Comparison of ENCODE assay signal across 15 cellular contexts in the genomic region with DNA sequence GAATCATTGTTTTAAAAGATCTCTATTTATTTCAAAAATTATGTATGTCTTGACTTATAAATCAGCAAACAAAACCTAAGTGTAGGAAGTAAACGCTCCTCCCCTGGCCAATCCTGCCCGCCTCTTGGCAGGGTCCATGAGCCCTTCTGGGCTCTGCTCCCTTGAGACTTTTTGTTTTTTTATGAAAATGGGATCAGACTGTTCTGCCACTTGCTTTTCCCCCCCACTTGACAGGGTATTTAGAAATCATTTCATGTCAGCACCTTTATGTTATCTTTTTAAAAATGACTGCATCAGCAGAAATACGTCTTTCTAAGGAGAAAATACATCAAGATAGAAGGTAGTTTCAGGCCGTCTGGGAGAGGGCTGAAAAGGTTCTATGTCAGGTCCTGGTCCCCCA. TPM values are rescaled to one million over a fixed set of nuclear protein-coding genes. Genes with fewer than 3 reads are reported as not detected.
DNase-seq lines count a peak whose midpoint lies in the region; ATAC-seq, FAIRE-seq and TF ChIP-seq lines count a peak whose summit lies in the region.
"Had no signal": no experiment of that assay in that cellular context is flagged by ENCODE, and none has a peak within 500 bp of the region (broad histone marks: within the 10 kb centered on the region; RNA-seq: fewer than 3 reads in every experiment).

No MANE protein-coding gene starts in this region.

- H3K9me3 Mint-ChIP-seq in stimulated activated naive CD8-positive, alpha-beta T cell treated with anti-CD3 and anti-CD28 coated beads, Interleukin-15, amount 100 ng/mL, for 72 hours, result no peaks in the 10 kb centered on the region
- H3K9me3 Mint-ChIP-seq: activated CD4-positive, alpha-beta T cell treated with anti-CD3 and anti-CD28 coated beads, Interleukin-2, amount 10 ng/mL, durations not matched to agents 24 days and 14 days had no signal

- H3K4me2 ChIP-seq in A549 (no peak overlapping the region), osteoblast (ENCODE audit: insufficient read depth, low read length) (peak overlapping the region; percentile 24)

- CTCF ChIA-PET in A549 (lab: Yijun Ruan, JAX), result interaction anchor here (1.6 kb wide), 1 partner anchor 15 kb away, joined by 9 read pairs; no protein-coding TSS in a partner anchor

- ATAC-seq in A549 (no peak), mucosa of descending colon (no peak)
- ATAC-seq in stimulated activated naive CD8-positive, alpha-beta T cell treated with anti-CD3 and anti-CD28 coated beads, Interleukin-15, amount 100 ng/mL, for 72 hours, result no peak

- TF ChIP-seq POLR2A in A549 (IDR thresholded peaks at IDR 0.05; ENCODE audit: low read length), result no peak

- H3K4me1 ChIP-seq in A549 (no peaks in the 10 kb centered on the region), osteoblast (ENCODE audit: insufficient read depth, low read length) (peaks cover 13% of the 10 kb centered on the region), mucosa of descending colon (ENCODE audit: low read depth) (peaks cover 2% of the 10 kb centered on the region)
- H3K4me1 ChIP-seq: left lung had no signal

- no peak for TF ChIP-seq CTCF in A549 (IDR thresholded peaks at IDR 0.05)
- TF ChIP-seq CTCF in dorsolateral prefrontal cortex (IDR thresholded peaks at IDR 0.05 in 54 of 56, conservative IDR thresholded peaks at IDR 0.05 in 2 of 56; ENCODE audit: low read depth in 1 of 56, partially characterized antibody in 56 of 56), result no peak
- TF ChIP-seq CTCF in osteoblast (IDR thresholded peaks at IDR 0.05; ENCODE audit: extremely low read depth, low read depth, low read length), result no peak
- no peak for TF ChIP-seq CTCF in mucosa of descending colon (IDR thresholded peaks at IDR 0.05)

- no peak overlapping the region for H3K27ac Mint-ChIP-seq in stimulated activated naive CD8-positive, alpha-beta T cell treated with anti-CD3 and anti-CD28 coated beads, Interleukin-15, amount 100 ng/mL, for 72 hours
- H3K27ac Mint-ChIP-seq: activated CD4-positive, alpha-beta T cell treated with anti-CD3 and anti-CD28 coated beads, Interleukin-2, amount 10 ng/mL, durations not matched to agents 24 days and 14 days had no signal

- H3K4me3 ChIP-seq in A549 (no peak overlapping the region), dorsolateral prefrontal cortex (peak overlapping the region in 25 of 59 donors; percentile 0 to 53 (median 23)), osteoblast (ENCODE audit: insufficient read depth, low read length) (peak overlapping the region; percentile 14), mucosa of descending colon (no peak overlapping the region)
- H3K4me3 ChIP-seq: left lung, psoas muscle had no signal

- H3K79me2 ChIP-seq in osteoblast (ENCODE audit: insufficient read depth, low read length), result no peaks in the 10 kb centered on the region

- H3K27me3 Mint-ChIP-seq in stimulated activated naive CD8-positive, alpha-beta T cell treated with anti-CD3 and anti-CD28 coated beads, Interleukin-15, amount 100 ng/mL, for 72 hours, result peaks cover 7% of the 10 kb centered on the region
- H3K27me3 Mint-ChIP-seq: activated CD4-positive, alpha-beta T cell treated with anti-CD3 and anti-CD28 coated beads, Interleukin-2, amount 10 ng/mL, durations not matched to agents 24 days and 14 days had no signal

- peaks cover under 1% of the 10 kb centered on the region for H3K36me3 ChIP-seq in osteoblast (ENCODE audit: insufficient read depth, low read length)
- H3K36me3 ChIP-seq in mucosa of descending colon (ENCODE audit: low read depth), result no peaks in the 10 kb centered on the region
- H3K36me3 ChIP-seq: left lung had no signal

- no peak for FAIRE-seq in A549 (lab: Jason Lieb, UNC)
- FAIRE-seq: colon had no signal

- H3K27me3 ChIP-seq in dorsolateral prefrontal cortex, result peaks cover 0 to 3% (median 0%) of the 10 kb centered on the region in 45 donors
- no peaks in the 10 kb centered on the region for H3K27me3 ChIP-seq in osteoblast (ENCODE audit: insufficient read depth, low read length)

- no peak for TF ChIP-seq EP300 in A549 (IDR thresholded peaks at IDR 0.05)

- no peaks in the 10 kb centered on the region for H4K20me1 ChIP-seq in osteoblast (ENCODE audit: insufficient read depth, low read length)

- H2AFZ ChIP-seq in osteoblast (ENCODE audit: low read length), result peak overlapping the region; percentile 58

- no peak overlapping the region for H3K4me3 Mint-ChIP-seq in stimulated activated naive CD8-positive, alpha-beta T cell treated with anti-CD3 and anti-CD28 coated beads, Interleukin-15, amount 100 ng/mL, for 72 hours
- H3K4me3 Mint-ChIP-seq: activated CD4-positive, alpha-beta T cell treated with anti-CD3 and anti-CD28 coated beads, Interleukin-2, amount 10 ng/mL, durations not matched to agents 24 days and 14 days had no signal

- TF ChIP-seq RAD21 in A549 (conservative IDR thresholded peaks at IDR 0.05 in 1 of 2, IDR thresholded peaks at IDR 0.05 in 1 of 2), result no peak

- H3K9me3 ChIP-seq in A549, result no peaks in the 10 kb centered on the region
- H3K9me3 ChIP-seq in osteoblast (ENCODE audit: low read depth, low read length), result no peaks in the 10 kb centered on the region
- H3K9me3 ChIP-seq in mucosa of descending colon, result no peaks in the 10 kb centered on the region
- H3K9me3 ChIP-seq: left lung, psoas muscle had no signal

- H3K27ac ChIP-seq in A549 (no peak overlapping the region), dorsolateral prefrontal cortex (peak overlapping the region in 42 of 59 donors; percentile 12 to 81 (median 63)), osteoblast (ENCODE audit: low read depth, low read length) (peak overlapping the region; percentile 2)
- H3K27ac ChIP-seq: HL-60, psoas muscle had no signal

- peaks cover 4% of the 10 kb centered on the region for H3K4me1 Mint-ChIP-seq in stimulated activated naive CD8-positive, alpha-beta T cell treated with anti-CD3 and anti-CD28 coated beads, Interleukin-15, amount 100 ng/mL, for 72 hours
- H3K4me1 Mint-ChIP-seq: activated CD4-positive, alpha-beta T cell treated with anti-CD3 and anti-CD28 coated beads, Interleukin-2, amount 10 ng/mL, durations not matched to agents 24 days and 14 days had no signal

- WGBS in A549 (ENCODE audit: missing lambda C conversion rate), result 91% methylated on average over 4 of the region's 4 CpGs

- intact Hi-C loops in dorsolateral prefrontal cortex (cut with DNase I), result no loop called here
- intact Hi-C loops in mucosa of descending colon (cut with DNase I, micrococcal nuclease), result no loop called here

- POLR2A ChIA-PET in A549 (lab: Yijun Ruan, JAX), result no interaction called here

- DNase-seq in A549 (ENCODE audit: low read depth in 1 of 2, low spot score in 1 of 2) (no peak), NCI-H2171 (lab: John Stamatoyannopoulos, UW) (peak; percentile 77), dorsolateral prefrontal cortex (no peak), osteoblast (ENCODE audit: insufficient read length, low spot score, missing footprints) (peak; percentile 70), mucosa of descending colon (no peak), NCI-H187 treated with DMSO at 0.1 percent for 48 hours (lab: John Stamatoyannopoulos, UW) (no peak)
- no peak for DNase-seq in stimulated activated naive CD4-positive, alpha-beta T cell treated with Interleukin-2 at 50 U/mL for 16 hours (lab: John Stamatoyannopoulos, UW)
- no peak for DNase-seq in stimulated activated naive CD8-positive, alpha-beta T cell treated with anti-CD3 and anti-CD28 coated beads, Interleukin-15, amount 100 ng/mL, for 72 hours
- DNase-seq: activated CD4-positive, alpha-beta T cell treated with anti-CD3 and anti-CD28 coated beads, Interleukin-2, amount 10 ng/mL, durations not matched to agents 24 days and 14 days; activated gamma-delta T cell; MM.1S had no signal

TF ChIP-seq in A549, 52 proteins besides CTCF, POLR2A, EP300 and RAD21:
- no peak for TF ChIP-seq RNF2 (IDR thresholded peaks at IDR 0.05; ENCODE audit: borderline replicate concordance, low read depth)
- TF ChIP-seq ZNF302 (CRISPR knock-in tag; IDR thresholded peaks at IDR 0.05), result no peak
- no peak for TF ChIP-seq RCOR1 (IDR thresholded peaks at IDR 0.05; ENCODE audit: low read depth, low read length)
- no peak for TF ChIP-seq RFX5 (IDR thresholded peaks at IDR 0.05)
- peak; percentile 87 for TF ChIP-seq MAFK (IDR thresholded peaks at IDR 0.05; ENCODE audit: partially characterized antibody)

RNA-seq across cellular contexts. Expression of a gene that starts 35.6 kb away (rescaled TPM):
- polyA plus RNA-seq in A549 (2011; rRNA removed) (18.2 and 20.0 TPM in 2 replicates), A549 (2017; fragmentation: RNase III; extraction: RNeasy Plus Mini Kit Qiagen cat#74134 plus additional on column Dnase treatment) (31.0 to 34.4 TPM (median 32.7 TPM) in 3 replicates)
- polyA plus RNA-seq in A549 (2012; cell fraction: cytosol; rRNA removed), result 28.9 and 37.7 TPM in 2 replicates
- polyA plus RNA-seq in A549 (2012; cell fraction: nucleus; rRNA removed), result 60.5 and 67.1 TPM in 2 replicates
- polyA minus RNA-seq in A549 (2011; rRNA and poly(A)+ RNA removed), result 16.9 and 22.5 TPM in 2 replicates
- total RNA-seq in dorsolateral prefrontal cortex (10 to 100 TPM; 11.8 to 74.6 (median 26.0) TPM), osteoblast (88.3 and 122 TPM in 2 replicates), mucosa of descending colon (100 to 1,000 TPM in 1 of 3 donors, 10 to 100 TPM in 2; 34.1 to 198 (median 88.3) TPM)
- total RNA-seq: activated CD4-positive, alpha-beta T cell treated with anti-CD3 and anti-CD28 coated beads, Interleukin-2, amount 10 ng/mL, durations not matched to agents 24 days and 14 days had no signal

Comparison
In these comparisons a context has a peak if more than half of its experiments do, and no peak if none do; other contexts are left out.
1. DNase-seq: peak in NCI-H2171 (single experiment) and osteoblast (single experiment); none in A549 (0 of 2), dorsolateral prefrontal cortex (0 of 10), mucosa of descending colon (0 of 3), stimulated activated naive CD4-positive, alpha-beta T cell treated with Interleukin-2 at 50 U/mL for 16 hours (single experiment), stimulated activated naive CD8-positive, alpha-beta T cell treated with anti-CD3 and anti-CD28 coated beads, Interleukin-15, amount 100 ng/mL, for 72 hours (0 of 2) and NCI-H187 treated with DMSO at 0.1 percent for 48 hours (single experiment).
2. H3K27ac ChIP-seq: peak in dorsolateral prefrontal cortex (42 of 59) and osteoblast (single experiment); none in A549 (0 of 2).